ENCODE assay signal across 8 cellular contexts in the genomic region with DNA sequence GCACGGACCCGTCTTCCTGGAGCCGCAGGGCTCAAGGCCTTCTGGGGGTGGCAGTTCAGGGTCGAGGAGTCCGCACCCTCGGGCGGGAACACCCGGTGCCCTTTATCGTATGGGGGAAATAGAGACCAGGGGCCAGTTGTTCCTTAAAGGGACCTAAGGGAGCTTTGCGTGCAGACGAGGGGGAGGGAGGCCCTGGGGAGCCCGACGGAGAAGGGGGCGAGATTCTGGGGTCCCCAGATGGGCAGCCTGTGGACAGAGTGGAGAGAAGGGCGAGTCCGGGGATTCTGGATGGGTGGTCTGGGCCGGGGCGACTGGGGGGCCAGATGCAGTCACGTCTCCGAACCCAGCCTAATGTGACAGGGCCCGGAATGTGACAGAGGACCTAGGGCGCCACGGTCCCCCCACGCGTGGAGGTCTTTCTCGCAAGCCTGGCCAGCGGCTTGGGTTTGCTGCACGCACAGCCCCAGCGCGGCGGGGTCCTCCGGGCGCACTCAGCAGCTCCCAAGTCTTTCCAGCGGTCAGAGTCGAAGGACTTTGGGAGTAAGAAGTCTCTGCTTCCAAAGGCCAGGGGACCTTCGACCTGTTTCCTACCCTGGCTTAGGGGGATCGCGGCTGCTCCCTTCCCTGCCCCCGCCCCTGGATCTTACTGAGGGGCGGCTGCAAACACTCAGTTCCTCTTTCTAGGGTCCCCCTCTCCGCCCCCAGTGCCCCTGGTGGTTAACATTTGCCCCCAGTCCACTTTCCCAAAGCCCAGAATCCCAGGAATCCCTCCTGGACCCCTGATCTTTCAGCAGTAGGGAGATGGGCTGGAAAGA. TPM values are rescaled to one million over a fixed set of nuclear protein-coding genes. Genes with fewer than 3 reads are reported as not detected.
DNase-seq lines count a peak whose midpoint lies in the region; ATAC-seq, FAIRE-seq and TF ChIP-seq lines count a peak whose summit lies in the region.

No MANE protein-coding gene starts in this region.

- H3K27me3 Mint-ChIP-seq in Caco-2 (ENCODE audit: insufficient read depth, unreplicated experiment) (peaks cover 5% of the 10 kb centered on the region), glutamatergic neuron (ENCODE audit: unreplicated experiment) (peaks cover 13% of the 10 kb centered on the region), progenitor cell of endocrine pancreas (peaks cover 49% of the 10 kb centered on the region)

- no peaks in the 10 kb centered on the region for H3K27me3 ChIP-seq in Caco-2 (replicated peaks; ENCODE audit: control insufficient read depth, insufficient read depth, low read length)
- peaks cover 4% of the 10 kb centered on the region for H3K27me3 ChIP-seq in WERI-Rb-1 (ENCODE audit: insufficient read depth, low read depth, severe bottlenecking)

- DNase-seq in Caco-2, result no peak
- no peak for DNase-seq in WERI-Rb-1
- no peak for DNase-seq in glutamatergic neuron
- DNase-seq in progenitor cell of endocrine pancreas (ENCODE audit: low spot score, unreplicated experiment), result no peak
- DNase-seq in NCI-H128 (lab: John Stamatoyannopoulos, UW; ENCODE audit: unreplicated experiment), result no peak
- DNase-seq in urothelium cell line (ENCODE audit: low spot score), result no peak

- no peak overlapping the region for H3K27ac ChIP-seq in WERI-Rb-1

- no peaks in the 10 kb centered on the region for H3K9me3 Mint-ChIP-seq in Caco-2 (ENCODE audit: unreplicated experiment)
- peaks cover 3% of the 10 kb centered on the region for H3K9me3 Mint-ChIP-seq in glutamatergic neuron (ENCODE audit: unreplicated experiment)
- H3K9me3 Mint-ChIP-seq in progenitor cell of endocrine pancreas (ENCODE audit: low read depth), result no peaks in the 10 kb centered on the region

- CTCF ChIA-PET in Caco-2 (lab: Charles Lee), result interaction anchor here (0.6 kb wide), 1 partner anchor 39 kb away, joined by 4 read pairs; a partner anchor contains a TSS

- H3K4me1 Mint-ChIP-seq in Caco-2 (ENCODE audit: low read depth, unreplicated experiment) (no peaks in the 10 kb centered on the region), glutamatergic neuron (ENCODE audit: low read depth, unreplicated experiment) (peaks cover 12% of the 10 kb centered on the region), progenitor cell of endocrine pancreas (ENCODE audit: low read depth) (peaks cover 8% of the 10 kb centered on the region)

- H3K4me3 ChIP-seq in Caco-2 (ENCODE audit: low read depth, low read length), result peak overlapping the region; percentile 39
- peak overlapping the region; percentile 53 for H3K4me3 ChIP-seq in WERI-Rb-1 (ENCODE audit: low read depth, low read length)

- TF ChIP-seq CTCF in Caco-2 (IDR thresholded peaks at IDR 0.05; ENCODE audit: insufficient read depth in 1 of 2, low read depth in 1 of 2, low read length in 1 of 2, severe bottlenecking in 1 of 2, unreplicated experiment in 1 of 2) (no peak), WERI-Rb-1 (IDR thresholded peaks at IDR 0.05; ENCODE audit: low read depth, low read length) (no peak), glutamatergic neuron (IDR thresholded peaks at IDR 0.05; ENCODE audit: partially characterized antibody, unreplicated experiment) (no peak), progenitor cell of endocrine pancreas (IDR thresholded peaks at IDR 0.05; ENCODE audit: unreplicated experiment) (no peak)

- FAIRE-seq in urothelium cell line (lab: Jason Lieb, UNC), result no peak

- no peak for ATAC-seq in GM21576 (IDR thresholded peaks at IDR 0.05; ENCODE audit: unreplicated experiment)
- ATAC-seq in HG03432 (IDR thresholded peaks at IDR 0.05; ENCODE audit: unreplicated experiment), result no peak

- H3K27ac Mint-ChIP-seq in Caco-2 (ENCODE audit: unreplicated experiment), result no peak overlapping the region
- no peak overlapping the region for H3K27ac Mint-ChIP-seq in glutamatergic neuron (ENCODE audit: unreplicated experiment)
- H3K27ac Mint-ChIP-seq in progenitor cell of endocrine pancreas, result no peak overlapping the region

- H3K36me3 ChIP-seq in Caco-2 (ENCODE audit: control insufficient read depth, insufficient read depth, low read length) (no peaks in the 10 kb centered on the region), WERI-Rb-1 (no peaks in the 10 kb centered on the region)

- H3K36me3 Mint-ChIP-seq in Caco-2 (ENCODE audit: insufficient read depth, unreplicated experiment) (no peaks in the 10 kb centered on the region), glutamatergic neuron (ENCODE audit: unreplicated experiment) (peaks cover 10% of the 10 kb centered on the region), progenitor cell of endocrine pancreas (ENCODE audit: insufficient read depth) (peaks cover 2% of the 10 kb centered on the region)

- intact Hi-C loops in Caco-2 (cut with micrococcal nuclease; ENCODE audit: unreplicated experiment), result no loop called here

- POLR2A ChIA-PET in Caco-2 (lab: Charles Lee), result no interaction called here

- H3K9me3 ChIP-seq in Caco-2, result no peaks in the 10 kb centered on the region
- no peaks in the 10 kb centered on the region for H3K9me3 ChIP-seq in WERI-Rb-1 (ENCODE audit: severe bottlenecking)

- H3K4me1 ChIP-seq in Caco-2, result no peaks in the 10 kb centered on the region

- peak overlapping the region; percentile 62 for H3K4me3 Mint-ChIP-seq in Caco-2 (ENCODE audit: unreplicated experiment)
- H3K4me3 Mint-ChIP-seq in glutamatergic neuron (ENCODE audit: unreplicated experiment), result peak overlapping the region; percentile 49
- peak overlapping the region; percentile 48 for H3K4me3 Mint-ChIP-seq in progenitor cell of endocrine pancreas (ENCODE audit: low read depth)

- no TSS peak for BruUV-seq in Caco-2 (replicated peaks; lab: Mats Ljungman, UMichigan)

RNA-seq across cellular contexts. Expression of a gene that starts 0.5 kb away (rescaled TPM):
- total RNA-seq in Caco-2 (2022), result 0.56 and 0.73 TPM in 2 replicates
- 3.7 TPM for total RNA-seq in glutamatergic neuron (ENCODE audit: unreplicated experiment)
- 2.4 and 3.2 TPM in 2 replicates for total RNA-seq in progenitor cell of endocrine pancreas

RNA-seq across cellular contexts. Expression of a gene that starts 33.4 kb away (rescaled TPM):
- total RNA-seq in Caco-2 (2022) (37.9 and 40.6 TPM in 2 replicates), glutamatergic neuron (ENCODE audit: unreplicated experiment) (49.8 TPM), progenitor cell of endocrine pancreas (46.1 and 50.1 TPM in 2 replicates)

RNA-seq across cellular contexts. Expression of a gene that starts 38.8 kb away (rescaled TPM):
- total RNA-seq in Caco-2 (2022) (2.4 and 3.0 TPM in 2 replicates), glutamatergic neuron (ENCODE audit: unreplicated experiment) (5.3 TPM), progenitor cell of endocrine pancreas (4.0 and 4.5 TPM in 2 replicates)
